8 cellular contexts compared by ENCODE assay signal in genomic region chr1:86913896-86914634, GRCh38. TPM values are rescaled to one million over a fixed set of nuclear protein-coding genes. Genes with fewer than 3 reads are reported as not detected.
A peak's percentile ranks its signal among the peaks of the same experiment; 100 is the strongest.
DNase-seq lines count a peak whose midpoint lies in the region; ATAC-seq, FAIRE-seq and TF ChIP-seq lines count a peak whose summit lies in the region.

Gene SELENOF, minus strand, starts transcription at chr1:86914126. Its CDS starts 15 bp downstream, at chr1:86914111.

- H3K27me3 Mint-ChIP-seq in T-helper 2 cell treated with Interferon-gamma antibody and Interleukin-4, amounts not matched to agents 5 μg/mL and 100 μg/mL, for 36 hours (ENCODE audit: low read depth) = no peaks in the 10 kb centered on the region
- no peaks in the 10 kb centered on the region for H3K27me3 Mint-ChIP-seq in astrocyte (ENCODE audit: low read depth, unreplicated experiment)

- H3K36me3 ChIP-seq in astrocyte (ENCODE audit: insufficient read depth, low read length) (no peaks in the 10 kb centered on the region), uterus (no peaks in the 10 kb centered on the region)

- H3K27ac Mint-ChIP-seq in T-helper 2 cell treated with Interferon-gamma antibody and Interleukin-4, amounts not matched to agents 5 μg/mL and 100 μg/mL, for 36 hours = no peak within 1 kb of the TSS
- H3K27ac Mint-ChIP-seq in astrocyte (ENCODE audit: unreplicated experiment) = no peak within 1 kb of the TSS

- H3K4me3 Mint-ChIP-seq in T-helper 2 cell treated with Interferon-gamma antibody and Interleukin-4, amounts not matched to agents 5 μg/mL and 100 μg/mL, for 36 hours = no peak within 1 kb of the TSS
- H3K4me3 Mint-ChIP-seq in astrocyte (ENCODE audit: unreplicated experiment) = no peak within 1 kb of the TSS

- intact Hi-C loops in right cardiac atrium (cut with DNase I) (no loop called here), uterus (cut with DNase I; ENCODE audit: low total_unique reads) (loop anchor here (10.0 kb wide), 1 partner anchor 199 kb away; no protein-coding TSS in a partner anchor)

- WGBS in right cardiac atrium = under 1% methylated on average over 47 of the region's 47 CpGs

- peak; percentile 11 to 88 for TF ChIP-seq POLR2A in uterus (IDR thresholded peaks at IDR 0.05)

- H3K4me1 ChIP-seq in astrocyte (ENCODE audit: insufficient read depth, low read length) (peaks cover 7% of the 10 kb centered on the region), right cardiac atrium (ENCODE audit: control insufficient read depth, insufficient read depth, low read length) (peaks cover 3% of the 10 kb centered on the region), uterus (peaks cover 0 to 5% of the 10 kb centered on the region in 2 donors)

- H3K36me3 Mint-ChIP-seq in T-helper 2 cell treated with Interferon-gamma antibody and Interleukin-4, amounts not matched to agents 5 μg/mL and 100 μg/mL, for 36 hours (ENCODE audit: low read depth) = peaks cover 24% of the 10 kb centered on the region
- H3K36me3 Mint-ChIP-seq in astrocyte (ENCODE audit: low read depth, unreplicated experiment) = peaks cover 6% of the 10 kb centered on the region

- FAIRE-seq in GM18507 (lab: Jason Lieb, UNC) (peak; percentile 99), astrocyte (lab: Jason Lieb, UNC) (peak; percentile 89)

- H3K9me3 Mint-ChIP-seq in T-helper 2 cell treated with Interferon-gamma antibody and Interleukin-4, amounts not matched to agents 5 μg/mL and 100 μg/mL, for 36 hours = no peaks in the 10 kb centered on the region
- H3K9me3 Mint-ChIP-seq in astrocyte (ENCODE audit: unreplicated experiment) = no peaks in the 10 kb centered on the region

- peak within 1 kb of the TSS; percentile 93 for H3K4me2 ChIP-seq in astrocyte (ENCODE audit: low read length)

- H3K27ac ChIP-seq in astrocyte (ENCODE audit: low read depth, low read length) = peak within 1 kb of the TSS; percentile 97
- peak within 1 kb of the TSS; percentile 98 for H3K27ac ChIP-seq in right cardiac atrium (ENCODE audit: low read length)
- H3K27ac ChIP-seq in uterus = peak within 1 kb of the TSS; percentile 84 to 92

- DNase-seq in GM18507 (ENCODE audit: extremely low spot score, insufficient read length, low read depth) (peak; percentile 85), NCI-H1930 (lab: John Stamatoyannopoulos, UW) (peak; percentile 98 to 99), astrocyte (ENCODE audit: low read depth) (peak; percentile 100), right cardiac atrium (peak; percentile 99 to 100 (median 99)), pulmonary artery endothelial cell (ENCODE audit: low read depth, low spot score) (peak; percentile 99), uterus (peak; percentile 99 to 100)
- DNase-seq in T-helper 2 cell treated with Interferon-gamma antibody and Interleukin-4, amounts not matched to agents 5 μg/mL and 100 μg/mL, for 36 hours (ENCODE audit: low spot score) = peak; percentile 98

- TF ChIP-seq CTCF in astrocyte (IDR thresholded peaks at IDR 0.05; ENCODE audit: insufficient read depth, low read depth, low read length) (no peak), uterus (IDR thresholded peaks at IDR 0.05) (peak in 1 of 4 experiments; percentile 27)

- peaks cover 87% of the 10 kb centered on the region for H3K79me2 ChIP-seq in astrocyte (ENCODE audit: insufficient read depth, low read length)

- no peaks in the 10 kb centered on the region for H3K9me3 ChIP-seq in astrocyte (ENCODE audit: insufficient read depth, low read depth, low read length)
- no peaks in the 10 kb centered on the region for H3K9me3 ChIP-seq in right cardiac atrium (ENCODE audit: control insufficient read depth, low read length)
- no peaks in the 10 kb centered on the region for H3K9me3 ChIP-seq in uterus

- H3K4me3 ChIP-seq in astrocyte (ENCODE audit: insufficient read depth, low read depth, low read length) = peak within 1 kb of the TSS; percentile 97
- peak within 1 kb of the TSS; percentile 93 for H3K4me3 ChIP-seq in right cardiac atrium (ENCODE audit: low read length)
- peak within 1 kb of the TSS; percentile 87 to 97 for H3K4me3 ChIP-seq in uterus

- no peaks in the 10 kb centered on the region for H3K27me3 ChIP-seq in astrocyte (ENCODE audit: insufficient read depth, low read length)
- no peaks in the 10 kb centered on the region for H3K27me3 ChIP-seq in right cardiac atrium (ENCODE audit: control insufficient read depth, insufficient read depth)
- no peaks in the 10 kb centered on the region for H3K27me3 ChIP-seq in uterus

- peak within 1 kb of the TSS; percentile 97 for H3K9ac ChIP-seq in astrocyte (ENCODE audit: low read length)

- peak; percentile 81 for ATAC-seq in HG02973 (IDR thresholded peaks at IDR 0.05; ENCODE audit: unreplicated experiment)
- peak; percentile 98 to 99 for ATAC-seq in right cardiac atrium

- H2AFZ ChIP-seq in astrocyte (ENCODE audit: low read depth, low read length) = peak within 1 kb of the TSS; percentile 84

- H3K4me1 Mint-ChIP-seq in T-helper 2 cell treated with Interferon-gamma antibody and Interleukin-4, amounts not matched to agents 5 μg/mL and 100 μg/mL, for 36 hours (ENCODE audit: low read depth) = peaks cover 35% of the 10 kb centered on the region
- peaks cover 21% of the 10 kb centered on the region for H3K4me1 Mint-ChIP-seq in astrocyte (ENCODE audit: low read depth, unreplicated experiment)

- H4K20me1 ChIP-seq in astrocyte (ENCODE audit: insufficient read depth, low read length) = peaks cover 48% of the 10 kb centered on the region

RNA-seq across cellular contexts. Expression of gene SELENOF, which starts in this region (rescaled TPM):
- total RNA-seq in astrocyte (193 and 204 TPM in 2 replicates), right cardiac atrium (100 to 1,000 TPM in 3 of 4 donors, 10 to 100 TPM in 1; 90.8 to 119 (median 108) TPM), pulmonary artery endothelial cell (187 and 193 TPM in 2 replicates), uterus (100 to 1,000 TPM; 155 to 232 (median 209) TPM)
- polyA plus RNA-seq in right cardiac atrium = 95.6 TPM

Comparison
In these comparisons a context has a peak if more than half of its experiments do, and no peak if none do; other contexts are left out.
1. Peak in every context shown above with its lines: DNase-seq, ATAC-seq, H3K4me3 ChIP-seq and H3K27ac ChIP-seq.